In genomic region chr15:63414474-63415201, GRCh38 we compare ENCODE assay signal across 1 cellular context.
TF ChIP-seq lines count a peak whose summit lies in the region.

No MANE protein-coding gene starts in this region.

TF ChIP-seq in K562, 482 proteins besides CTCF, POLR2A, EP300 and RAD21 (continued from another document):
- TF ChIP-seq ZBTB33 (CRISPR knock-in tag; IDR thresholded peaks at IDR 0.05): peak; percentile 35; the same call in 1 of the 2 replicates
